ENCODE assay signal across 22 cellular contexts in the genomic region with DNA sequence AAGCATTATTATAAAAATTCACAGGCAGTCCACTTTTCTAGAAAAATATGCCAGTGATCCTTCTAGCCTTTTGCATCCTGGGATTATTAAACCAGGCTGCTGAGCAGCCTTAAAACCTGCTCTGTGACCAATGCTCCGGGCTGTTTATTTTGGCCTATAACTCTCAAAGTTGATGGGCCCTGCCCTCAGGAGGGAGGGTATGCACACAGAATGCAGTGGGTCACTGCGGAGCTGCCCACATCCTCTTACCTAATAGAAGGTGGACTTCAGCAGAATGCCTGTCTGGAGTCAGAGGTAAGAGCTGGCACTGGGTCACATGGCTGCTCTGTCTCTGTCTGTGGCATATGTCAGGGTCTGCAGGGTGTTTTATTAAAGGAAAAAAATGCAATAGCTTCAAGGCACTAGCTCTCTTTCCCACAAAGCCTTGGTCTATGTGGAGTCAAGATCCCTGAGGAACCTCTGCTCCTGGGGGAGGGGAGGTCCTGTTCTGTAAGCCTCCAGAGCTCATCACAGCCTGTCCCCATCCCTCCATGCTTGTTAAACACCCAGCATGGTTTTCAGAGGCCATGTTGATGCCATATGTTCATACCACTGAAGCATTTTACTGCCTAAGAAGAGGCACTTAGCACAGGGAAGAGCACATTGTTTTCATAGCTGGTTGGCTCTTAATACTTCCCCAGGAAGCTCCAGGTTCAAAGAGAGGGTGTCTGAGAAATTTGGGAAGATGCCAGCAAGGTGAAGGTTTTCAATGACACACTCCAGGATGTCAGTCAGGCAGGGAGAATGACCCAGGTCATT. TPM values are rescaled to one million over a fixed set of nuclear protein-coding genes. Genes with fewer than 3 reads are reported as not detected.
A peak's percentile ranks its signal among the peaks of the same experiment; 100 is the strongest.
DNase-seq lines count a peak whose midpoint lies in the region; ATAC-seq and TF ChIP-seq lines count a peak whose summit lies in the region.
"Had no signal": no experiment of that assay in that cellular context is flagged by ENCODE, and none has a peak within 500 bp of the region (broad histone marks: within the 10 kb centered on the region; RNA-seq: fewer than 3 reads in every experiment).

No MANE protein-coding gene starts in this region.

- intact Hi-C loops in PC-3 (cut with micrococcal nuclease) = loop anchor here (5.0 kb wide), 1 partner anchor 212 kb away; no protein-coding TSS in a partner anchor

- H3K79me2 ChIP-seq in PC-3 (ENCODE audit: low read length) = no peaks in the 10 kb centered on the region

- H3K4me3 ChIP-seq in PC-3 (ENCODE audit: low read length) = no peak overlapping the region
- H3K4me3 ChIP-seq: GM23248, psoas muscle had no signal

- no peak for TF ChIP-seq CTCF in PC-3 (conservative IDR thresholded peaks at IDR 0.05; ENCODE audit: low read depth, low read length)

- BruUV-seq in PC-3 (replicated peaks; lab: Mats Ljungman, UMichigan) = no TSS peak

- no peaks in the 10 kb centered on the region for H3F3A ChIP-seq in PC-3 (ENCODE audit: low read length, unreplicated experiment)

- no peaks in the 10 kb centered on the region for H3K9me3 ChIP-seq in PC-3 (ENCODE audit: low read length)
- H3K9me3 ChIP-seq: psoas muscle had no signal

- peaks cover 16% of the 10 kb centered on the region for H3K4me1 ChIP-seq in PC-3 (ENCODE audit: insufficient read depth, low read length)
- H3K4me1 ChIP-seq: psoas muscle had no signal

- H3K27me3 ChIP-seq in PC-3 (ENCODE audit: low read length) = no peaks in the 10 kb centered on the region
- H3K27me3 ChIP-seq: brain microvascular endothelial cell had no signal

- H4K20me1 ChIP-seq in PC-3 (ENCODE audit: low read length) = no peaks in the 10 kb centered on the region

- H2AFZ ChIP-seq in PC-3 (ENCODE audit: low read length) = no peak overlapping the region
- H2AFZ ChIP-seq: GM23248 had no signal

- no peak overlapping the region for H3K27ac ChIP-seq in PC-3 (ENCODE audit: low read length)
- H3K27ac ChIP-seq: 22Rv1, brain microvascular endothelial cell, C4-2B, epithelial cell of prostate, GM23248, psoas muscle had no signal

- no peak overlapping the region for H3K9ac ChIP-seq in PC-3 (ENCODE audit: low read length)
- H3K9ac ChIP-seq: GM23248 had no signal

- H3K9me2 ChIP-seq in PC-3 (replicated peaks; ENCODE audit: low read length) = no peaks in the 10 kb centered on the region

- peak; percentile 67 for ATAC-seq in PC-3
- ATAC-seq: left cardiac atrium, psoas muscle had no signal

- DNase-seq in DMS 273 (lab: John Stamatoyannopoulos, UW; ENCODE audit: unreplicated experiment) = peak; percentile 42
- no peak for DNase-seq in DMS 273 treated with DMSO at 0.1 percent for 48 hours (lab: John Stamatoyannopoulos, UW)
- DNase-seq in NCI-H187 (lab: John Stamatoyannopoulos, UW) = peak; percentile 73 to 93
- peak; percentile 69 for DNase-seq in PC-3
- peak; percentile 58 for DNase-seq in left kidney (ENCODE audit: low read depth, low spot score)
- DNase-seq in UCSD-AML1 (lab: John Stamatoyannopoulos, UW; ENCODE audit: unreplicated experiment) = no peak
- DNase-seq in NCI-H1092 (lab: John Stamatoyannopoulos, UW) = no peak
- DNase-seq in AML-193 (lab: John Stamatoyannopoulos, UW) = no peak
- DNase-seq: activated CD8-positive, alpha-beta memory T cell treated with anti-CD3 and anti-CD28 coated beads for 24 hours; activated naive CD8-positive, alpha-beta T cell treated with anti-CD3 and anti-CD28 coated beads for 36 hours; brain microvascular endothelial cell; foreskin melanocyte; GM23248; left cardiac atrium; midbrain; NCI-H1694 treated with DMSO at 0.1 percent for 48 hours; psoas muscle; SHP77 treated with DMSO at 0.1 percent for 48 hours; small intestine had no signal

- no peaks in the 10 kb centered on the region for H3K36me3 ChIP-seq in PC-3 (ENCODE audit: low read depth, low read length)
- H3K36me3 ChIP-seq: brain microvascular endothelial cell had no signal

- CTCF ChIA-PET in PC-3 (lab: Charles Lee) = interaction anchor here (0.6 kb wide), 1 partner anchor 117 kb away, joined by 3 read pairs; no protein-coding TSS in a partner anchor

- POLR2A ChIA-PET in PC-3 (lab: Charles Lee; ENCODE audit: unreplicated experiment) = no interaction called here

- H3K4me2 ChIP-seq in PC-3 (ENCODE audit: low read length) = no peak overlapping the region

RNA-seq across cellular contexts. Expression of gene CPNE4, which starts 25.8 kb away (rescaled TPM):
- total RNA-seq in PC-3 (2014; rRNA removed) = not detected in 2 replicates
- total RNA-seq: activated naive CD8-positive, alpha-beta T cell treated with anti-CD3 and anti-CD28 coated beads for 36 hours; psoas muscle had no signal

Comparison
In these comparisons a context has a peak if more than half of its experiments do, and no peak if none do; other contexts are left out.
1. DNase-seq: peak in DMS 273 (single experiment), NCI-H187 (2 of 2), PC-3 (single experiment) and left kidney (single experiment); none in DMS 273 treated with DMSO at 0.1 percent for 48 hours (single experiment), UCSD-AML1 (single experiment), NCI-H1092 (single experiment) and AML-193 (0 of 2).